Comparison of ENCODE assay signal across 1 cellular context in the genomic region with DNA sequence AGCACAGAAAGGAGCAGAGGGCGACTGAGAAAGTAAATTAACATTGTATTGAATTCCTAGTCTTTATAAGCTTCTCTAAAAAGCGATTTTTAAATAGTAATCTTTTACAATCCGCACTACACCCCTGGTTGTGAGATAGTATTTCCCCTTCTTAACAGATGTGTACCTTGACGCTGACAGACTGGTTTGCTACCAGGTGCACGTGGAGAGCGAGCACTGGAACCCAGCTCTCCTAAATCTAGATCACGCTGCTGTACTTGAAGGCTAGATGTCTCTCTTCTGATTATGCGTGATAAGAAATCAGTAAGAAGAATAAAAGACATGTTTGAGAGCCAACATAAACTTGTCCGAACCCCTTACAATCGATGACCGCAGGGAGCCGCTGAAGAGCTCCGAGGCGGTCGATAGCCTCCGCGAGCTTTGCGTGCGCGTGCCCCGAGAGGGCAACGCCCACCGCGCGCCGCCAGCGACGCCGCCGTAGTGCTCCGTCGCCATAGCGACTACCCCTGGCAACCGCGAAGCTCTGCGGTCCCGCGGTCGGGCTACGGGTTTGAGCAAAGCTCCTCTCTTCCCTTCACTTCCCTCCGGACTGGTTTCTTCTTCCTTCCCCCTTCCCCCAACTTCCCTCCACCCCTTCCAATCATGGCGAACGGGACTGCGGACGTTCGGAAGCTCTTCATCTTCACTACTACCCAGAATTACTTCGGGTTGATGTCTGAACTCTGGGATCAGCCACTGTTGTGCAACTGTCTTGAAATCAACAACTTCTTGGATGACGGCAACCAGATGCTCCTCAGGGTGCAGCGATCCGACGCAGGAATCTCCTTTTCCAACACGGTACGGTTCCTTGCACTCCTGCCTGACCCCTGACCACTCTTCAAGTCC.
TF ChIP-seq lines count a peak whose summit lies in the region.

A gene with protein sequence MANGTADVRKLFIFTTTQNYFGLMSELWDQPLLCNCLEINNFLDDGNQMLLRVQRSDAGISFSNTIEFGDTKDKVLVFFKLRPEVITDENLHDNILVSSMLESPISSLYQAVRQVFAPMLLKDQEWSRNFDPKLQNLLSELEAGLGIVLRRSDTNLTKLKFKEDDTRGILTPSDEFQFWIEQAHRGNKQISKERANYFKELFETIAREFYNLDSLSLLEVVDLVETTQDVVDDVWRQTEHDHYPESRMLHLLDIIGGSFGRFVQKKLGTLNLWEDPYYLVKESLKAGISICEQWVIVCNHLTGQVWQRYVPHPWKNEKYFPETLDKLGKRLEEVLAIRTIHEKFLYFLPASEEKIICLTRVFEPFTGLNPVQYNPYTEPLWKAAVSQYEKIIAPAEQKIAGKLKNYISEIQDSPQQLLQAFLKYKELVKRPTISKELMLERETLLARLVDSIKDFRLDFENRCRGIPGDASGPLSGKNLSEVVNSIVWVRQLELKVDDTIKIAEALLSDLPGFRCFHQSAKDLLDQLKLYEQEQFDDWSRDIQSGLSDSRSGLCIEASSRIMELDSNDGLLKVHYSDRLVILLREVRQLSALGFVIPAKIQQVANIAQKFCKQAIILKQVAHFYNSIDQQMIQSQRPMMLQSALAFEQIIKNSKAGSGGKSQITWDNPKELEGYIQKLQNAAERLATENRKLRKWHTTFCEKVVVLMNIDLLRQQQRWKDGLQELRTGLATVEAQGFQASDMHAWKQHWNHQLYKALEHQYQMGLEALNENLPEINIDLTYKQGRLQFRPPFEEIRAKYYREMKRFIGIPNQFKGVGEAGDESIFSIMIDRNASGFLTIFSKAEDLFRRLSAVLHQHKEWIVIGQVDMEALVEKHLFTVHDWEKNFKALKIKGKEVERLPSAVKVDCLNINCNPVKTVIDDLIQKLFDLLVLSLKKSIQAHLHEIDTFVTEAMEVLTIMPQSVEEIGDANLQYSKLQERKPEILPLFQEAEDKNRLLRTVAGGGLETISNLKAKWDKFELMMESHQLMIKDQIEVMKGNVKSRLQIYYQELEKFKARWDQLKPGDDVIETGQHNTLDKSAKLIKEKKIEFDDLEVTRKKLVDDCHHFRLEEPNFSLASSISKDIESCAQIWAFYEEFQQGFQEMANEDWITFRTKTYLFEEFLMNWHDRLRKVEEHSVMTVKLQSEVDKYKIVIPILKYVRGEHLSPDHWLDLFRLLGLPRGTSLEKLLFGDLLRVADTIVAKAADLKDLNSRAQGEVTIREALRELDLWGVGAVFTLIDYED (N-terminal part only) (plus strand): TSS at position 494 of the 885 bp plus-strand sequence. CDS start 149 bp downstream, at position 643.

TF ChIP-seq in HepG2, 621 proteins besides CTCF, POLR2A, EP300 and RAD21 (continued from another document and continues in another):
- TF ChIP-seq, protein P1, sequence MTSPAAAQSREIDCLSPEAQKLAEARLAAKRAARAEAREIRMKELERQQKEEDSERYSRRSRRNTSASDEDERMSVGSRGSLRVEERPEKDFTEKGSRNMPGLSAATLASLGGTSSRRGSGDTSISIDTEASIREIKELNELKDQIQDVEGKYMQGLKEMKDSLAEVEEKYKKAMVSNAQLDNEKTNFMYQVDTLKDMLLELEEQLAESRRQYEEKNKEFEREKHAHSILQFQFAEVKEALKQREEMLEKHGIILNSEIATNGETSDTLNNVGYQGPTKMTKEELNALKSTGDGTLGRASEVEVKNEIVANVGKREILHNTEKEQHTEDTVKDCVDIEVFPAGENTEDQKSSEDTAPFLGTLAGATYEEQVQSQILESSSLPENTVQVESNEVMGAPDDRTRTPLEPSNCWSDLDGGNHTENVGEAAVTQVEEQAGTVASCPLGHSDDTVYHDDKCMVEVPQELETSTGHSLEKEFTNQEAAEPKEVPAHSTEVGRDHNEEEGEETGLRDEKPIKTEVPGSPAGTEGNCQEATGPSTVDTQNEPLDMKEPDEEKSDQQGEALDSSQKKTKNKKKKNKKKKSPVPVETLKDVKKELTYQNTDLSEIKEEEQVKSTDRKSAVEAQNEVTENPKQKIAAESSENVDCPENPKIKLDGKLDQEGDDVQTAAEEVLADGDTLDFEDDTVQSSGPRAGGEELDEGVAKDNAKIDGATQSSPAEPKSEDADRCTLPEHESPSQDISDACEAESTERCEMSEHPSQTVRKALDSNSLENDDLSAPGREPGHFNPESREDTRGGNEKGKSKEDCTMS (CRISPR knock-in tag; conservative IDR thresholded peaks at IDR 0.05), result no peak
- TF ChIP-seq, protein P2, sequence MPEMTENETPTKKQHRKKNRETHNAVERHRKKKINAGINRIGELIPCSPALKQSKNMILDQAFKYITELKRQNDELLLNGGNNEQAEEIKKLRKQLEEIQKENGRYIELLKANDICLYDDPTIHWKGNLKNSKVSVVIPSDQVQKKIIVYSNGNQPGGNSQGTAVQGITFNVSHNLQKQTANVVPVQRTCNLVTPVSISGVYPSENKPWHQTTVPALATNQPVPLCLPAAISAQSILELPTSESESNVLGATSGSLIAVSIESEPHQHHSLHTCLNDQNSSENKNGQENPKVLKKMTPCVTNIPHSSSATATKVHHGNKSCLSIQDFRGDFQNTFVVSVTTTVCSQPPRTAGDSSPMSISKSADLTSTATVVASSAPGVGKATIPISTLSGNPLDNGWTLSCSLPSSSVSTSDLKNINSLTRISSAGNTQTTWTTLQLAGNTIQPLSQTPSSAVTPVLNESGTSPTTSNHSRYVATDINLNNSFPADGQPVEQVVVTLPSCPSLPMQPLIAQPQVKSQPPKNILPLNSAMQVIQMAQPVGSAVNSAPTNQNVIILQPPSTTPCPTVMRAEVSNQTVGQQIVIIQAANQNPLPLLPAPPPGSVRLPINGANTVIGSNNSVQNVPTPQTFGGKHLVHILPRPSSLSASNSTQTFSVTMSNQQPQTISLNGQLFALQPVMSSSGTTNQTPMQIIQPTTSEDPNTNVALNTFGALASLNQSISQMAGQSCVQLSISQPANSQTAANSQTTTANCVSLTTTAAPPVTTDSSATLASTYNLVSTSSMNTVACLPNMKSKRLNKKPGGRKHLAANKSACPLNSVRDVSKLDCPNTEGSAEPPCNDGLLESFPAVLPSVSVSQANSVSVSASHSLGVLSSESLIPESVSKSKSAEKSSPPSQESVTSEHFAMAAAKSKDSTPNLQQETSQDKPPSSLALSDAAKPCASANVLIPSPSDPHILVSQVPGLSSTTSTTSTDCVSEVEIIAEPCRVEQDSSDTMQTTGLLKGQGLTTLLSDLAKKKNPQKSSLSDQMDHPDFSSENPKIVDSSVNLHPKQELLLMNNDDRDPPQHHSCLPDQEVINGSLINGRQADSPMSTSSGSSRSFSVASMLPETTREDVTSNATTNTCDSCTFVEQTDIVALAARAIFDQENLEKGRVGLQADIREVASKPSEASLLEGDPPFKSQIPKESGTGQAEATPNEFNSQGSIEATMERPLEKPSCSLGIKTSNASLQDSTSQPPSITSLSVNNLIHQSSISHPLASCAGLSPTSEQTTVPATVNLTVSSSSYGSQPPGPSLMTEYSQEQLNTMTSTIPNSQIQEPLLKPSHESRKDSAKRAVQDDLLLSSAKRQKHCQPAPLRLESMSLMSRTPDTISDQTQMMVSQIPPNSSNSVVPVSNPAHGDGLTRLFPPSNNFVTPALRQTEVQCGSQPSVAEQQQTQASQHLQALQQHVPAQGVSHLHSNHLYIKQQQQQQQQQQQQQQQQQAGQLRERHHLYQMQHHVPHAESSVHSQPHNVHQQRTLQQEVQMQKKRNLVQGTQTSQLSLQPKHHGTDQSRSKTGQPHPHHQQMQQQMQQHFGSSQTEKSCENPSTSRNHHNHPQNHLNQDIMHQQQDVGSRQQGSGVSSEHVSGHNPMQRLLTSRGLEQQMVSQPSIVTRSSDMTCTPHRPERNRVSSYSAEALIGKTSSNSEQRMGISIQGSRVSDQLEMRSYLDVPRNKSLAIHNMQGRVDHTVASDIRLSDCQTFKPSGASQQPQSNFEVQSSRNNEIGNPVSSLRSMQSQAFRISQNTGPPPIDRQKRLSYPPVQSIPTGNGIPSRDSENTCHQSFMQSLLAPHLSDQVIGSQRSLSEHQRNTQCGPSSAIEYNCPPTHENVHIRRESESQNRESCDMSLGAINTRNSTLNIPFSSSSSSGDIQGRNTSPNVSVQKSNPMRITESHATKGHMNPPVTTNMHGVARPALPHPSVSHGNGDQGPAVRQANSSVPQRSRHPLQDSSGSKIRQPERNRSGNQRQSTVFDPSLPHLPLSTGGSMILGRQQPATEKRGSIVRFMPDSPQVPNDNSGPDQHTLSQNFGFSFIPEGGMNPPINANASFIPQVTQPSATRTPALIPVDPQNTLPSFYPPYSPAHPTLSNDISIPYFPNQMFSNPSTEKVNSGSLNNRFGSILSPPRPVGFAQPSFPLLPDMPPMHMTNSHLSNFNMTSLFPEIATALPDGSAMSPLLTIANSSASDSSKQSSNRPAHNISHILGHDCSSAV (CRISPR knock-in tag; IDR thresholded peaks at IDR 0.05; ENCODE audit: borderline replicate concordance), result no peak
- TF ChIP-seq, protein P3, sequence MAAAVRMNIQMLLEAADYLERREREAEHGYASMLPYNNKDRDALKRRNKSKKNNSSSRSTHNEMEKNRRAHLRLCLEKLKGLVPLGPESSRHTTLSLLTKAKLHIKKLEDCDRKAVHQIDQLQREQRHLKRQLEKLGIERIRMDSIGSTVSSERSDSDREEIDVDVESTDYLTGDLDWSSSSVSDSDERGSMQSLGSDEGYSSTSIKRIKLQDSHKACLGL (CRISPR knock-in tag; IDR thresholded peaks at IDR 0.05), result no peak
- 0 out of 2 replicates have a peak, but pooled peaks have one; percentile 44 for TF ChIP-seq SPEN (CRISPR knock-in tag; IDR thresholded peaks at IDR 0.05; ENCODE audit: low read depth)
- TF ChIP-seq NFE2 (CRISPR knock-in tag; IDR thresholded peaks at IDR 0.05), result no peak
- no peak for TF ChIP-seq ARID2 (CRISPR knock-in tag; IDR thresholded peaks at IDR 0.05; ENCODE audit: borderline replicate concordance)
- no peak for TF ChIP-seq SIX1 (CRISPR knock-in tag; IDR thresholded peaks at IDR 0.05; ENCODE audit: borderline replicate concordance)
- TF ChIP-seq, protein P4, sequence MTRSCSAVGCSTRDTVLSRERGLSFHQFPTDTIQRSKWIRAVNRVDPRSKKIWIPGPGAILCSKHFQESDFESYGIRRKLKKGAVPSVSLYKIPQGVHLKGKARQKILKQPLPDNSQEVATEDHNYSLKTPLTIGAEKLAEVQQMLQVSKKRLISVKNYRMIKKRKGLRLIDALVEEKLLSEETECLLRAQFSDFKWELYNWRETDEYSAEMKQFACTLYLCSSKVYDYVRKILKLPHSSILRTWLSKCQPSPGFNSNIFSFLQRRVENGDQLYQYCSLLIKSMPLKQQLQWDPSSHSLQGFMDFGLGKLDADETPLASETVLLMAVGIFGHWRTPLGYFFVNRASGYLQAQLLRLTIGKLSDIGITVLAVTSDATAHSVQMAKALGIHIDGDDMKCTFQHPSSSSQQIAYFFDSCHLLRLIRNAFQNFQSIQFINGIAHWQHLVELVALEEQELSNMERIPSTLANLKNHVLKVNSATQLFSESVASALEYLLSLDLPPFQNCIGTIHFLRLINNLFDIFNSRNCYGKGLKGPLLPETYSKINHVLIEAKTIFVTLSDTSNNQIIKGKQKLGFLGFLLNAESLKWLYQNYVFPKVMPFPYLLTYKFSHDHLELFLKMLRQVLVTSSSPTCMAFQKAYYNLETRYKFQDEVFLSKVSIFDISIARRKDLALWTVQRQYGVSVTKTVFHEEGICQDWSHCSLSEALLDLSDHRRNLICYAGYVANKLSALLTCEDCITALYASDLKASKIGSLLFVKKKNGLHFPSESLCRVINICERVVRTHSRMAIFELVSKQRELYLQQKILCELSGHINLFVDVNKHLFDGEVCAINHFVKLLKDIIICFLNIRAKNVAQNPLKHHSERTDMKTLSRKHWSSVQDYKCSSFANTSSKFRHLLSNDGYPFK (CRISPR knock-in tag; IDR thresholded peaks at IDR 0.05; ENCODE audit: borderline replicate concordance), result no peak
- no peak for TF ChIP-seq HNRNPL (IDR thresholded peaks at IDR 0.05; ENCODE audit: low read depth, low read length)
- no peak for TF ChIP-seq AKAP8 (CRISPR knock-in tag; IDR thresholded peaks at IDR 0.05)
- no peak for TF ChIP-seq PHF5A (CRISPR knock-in tag; IDR thresholded peaks at IDR 0.05; ENCODE audit: low read depth, unreplicated experiment)
- no peak for TF ChIP-seq EED (CRISPR knock-in tag; IDR thresholded peaks at IDR 0.05)
- no peak for TF ChIP-seq ZFX (CRISPR knock-in tag; IDR thresholded peaks at IDR 0.05; ENCODE audit: low read depth)
- TF ChIP-seq, protein P5, sequence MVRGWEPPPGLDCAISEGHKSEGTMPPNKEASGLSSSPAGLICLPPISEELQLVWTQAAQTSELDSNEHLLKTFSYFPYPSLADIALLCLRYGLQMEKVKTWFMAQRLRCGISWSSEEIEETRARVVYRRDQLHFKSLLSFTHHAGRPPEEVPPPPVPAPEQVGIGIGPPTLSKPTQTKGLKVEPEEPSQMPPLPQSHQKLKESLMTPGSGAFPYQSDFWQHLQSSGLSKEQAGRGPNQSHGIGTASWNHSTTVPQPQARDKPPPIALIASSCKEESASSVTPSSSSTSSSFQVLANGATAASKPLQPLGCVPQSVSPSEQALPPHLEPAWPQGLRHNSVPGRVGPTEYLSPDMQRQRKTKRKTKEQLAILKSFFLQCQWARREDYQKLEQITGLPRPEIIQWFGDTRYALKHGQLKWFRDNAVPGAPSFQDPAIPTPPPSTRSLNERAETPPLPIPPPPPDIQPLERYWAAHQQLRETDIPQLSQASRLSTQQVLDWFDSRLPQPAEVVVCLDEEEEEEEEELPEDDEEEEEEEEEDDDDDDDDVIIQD (CRISPR knock-in tag; IDR thresholded peaks at IDR 0.05; ENCODE audit: low read depth), result peak; percentile 95; the same call in 1 of the 2 replicates
- TF ChIP-seq KMT2B (CRISPR knock-in tag; IDR thresholded peaks at IDR 0.05), result peak; percentile 89
- TF ChIP-seq, protein P6, sequence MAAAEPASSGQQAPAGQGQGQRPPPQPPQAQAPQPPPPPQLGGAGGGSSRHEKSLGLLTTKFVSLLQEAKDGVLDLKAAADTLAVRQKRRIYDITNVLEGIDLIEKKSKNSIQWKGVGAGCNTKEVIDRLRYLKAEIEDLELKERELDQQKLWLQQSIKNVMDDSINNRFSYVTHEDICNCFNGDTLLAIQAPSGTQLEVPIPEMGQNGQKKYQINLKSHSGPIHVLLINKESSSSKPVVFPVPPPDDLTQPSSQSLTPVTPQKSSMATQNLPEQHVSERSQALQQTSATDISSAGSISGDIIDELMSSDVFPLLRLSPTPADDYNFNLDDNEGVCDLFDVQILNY (CRISPR knock-in tag; conservative IDR thresholded peaks at IDR 0.05), result no peak
- TF ChIP-seq SRF (IDR thresholded peaks at IDR 0.05; ENCODE audit: low read depth, low read length), result peak; percentile 69; the same call in 1 of the 2 replicates
- no peak for TF ChIP-seq ZNF263 (CRISPR knock-in tag; IDR thresholded peaks at IDR 0.05)
- TF ChIP-seq MYC (CRISPR knock-in tag; IDR thresholded peaks at IDR 0.05; ENCODE audit: borderline replicate concordance), result peak; percentile 69; the same call in 1 of the 2 replicates
- peak; percentile 57 for TF ChIP-seq IRF2 (CRISPR knock-in tag; IDR thresholded peaks at IDR 0.05)
- TF ChIP-seq ZNF484 (CRISPR knock-in tag; IDR thresholded peaks at IDR 0.05; ENCODE audit: borderline replicate concordance, low read depth), result no peak
- no peak for TF ChIP-seq ZNF772 (CRISPR knock-in tag; IDR thresholded peaks at IDR 0.05)
- TF ChIP-seq HES4 (CRISPR knock-in tag; IDR thresholded peaks at IDR 0.05; ENCODE audit: borderline replicate concordance), result no peak
- TF ChIP-seq CAMTA2 (CRISPR knock-in tag; IDR thresholded peaks at IDR 0.05; ENCODE audit: borderline replicate concordance), result no peak
- TF ChIP-seq NCOR1 (IDR thresholded peaks at IDR 0.05; ENCODE audit: borderline replicate concordance, low read length), result no peak
- no peak for TF ChIP-seq NR2F2 (IDR thresholded peaks at IDR 0.05; ENCODE audit: borderline replicate concordance, low read depth)
- TF ChIP-seq, protein P7, sequence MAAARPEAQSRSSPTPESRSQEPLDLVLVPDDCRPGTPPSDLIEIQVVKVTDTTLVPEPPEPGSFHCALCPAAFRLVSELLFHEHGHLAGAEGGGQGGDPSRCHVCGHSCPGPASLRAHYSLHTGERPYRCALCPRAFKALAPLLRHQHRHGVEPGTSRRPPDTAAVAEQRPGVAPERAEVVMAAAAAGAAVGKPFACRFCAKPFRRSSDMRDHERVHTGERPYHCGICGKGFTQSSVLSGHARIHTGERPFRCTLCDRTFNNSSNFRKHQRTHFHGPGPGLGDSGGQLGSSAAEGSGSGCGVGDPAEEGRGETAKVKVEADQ (CRISPR knock-in tag; IDR thresholded peaks at IDR 0.05; ENCODE audit: borderline replicate concordance), result no peak
- no peak for TF ChIP-seq TOPORS (CRISPR knock-in tag; IDR thresholded peaks at IDR 0.05)
- TF ChIP-seq BHLHE40 (IDR thresholded peaks at IDR 0.05; ENCODE audit: low read length), result no peak
- TF ChIP-seq TMF1 (CRISPR knock-in tag; IDR thresholded peaks at IDR 0.05; ENCODE audit: low read depth), result no peak
